17 cellular contexts compared by ENCODE assay signal in genomic region chr3:76646921-76647562, GRCh38.
A peak's percentile ranks its signal among the peaks of the same experiment; 100 is the strongest.
DNase-seq lines count a peak whose midpoint lies in the region; TF ChIP-seq lines count a peak whose summit lies in the region.
"Had no signal": no experiment of that assay in that cellular context is flagged by ENCODE, and none has a peak within 500 bp of the region (broad histone marks: within the 10 kb centered on the region; RNA-seq: fewer than 3 reads in every experiment).

No MANE protein-coding gene starts in this region.

- H3K27ac ChIP-seq in AG04450 (ENCODE audit: low read depth, low read length): no peak overlapping the region
- no peak overlapping the region for H3K27ac ChIP-seq in iPS DF 6.9 (ENCODE audit: low read length)
- H3K27ac ChIP-seq: esophagus muscularis mucosa, uterus had no signal

- no peak overlapping the region for H3K4me3 ChIP-seq in AG04450 (ENCODE audit: low read depth, low read length)
- no peak overlapping the region for H3K4me3 ChIP-seq in H7 (ENCODE audit: insufficient read depth, low read depth, low read length)
- no peak overlapping the region for H3K4me3 ChIP-seq in iPS DF 6.9 (ENCODE audit: low read length)
- H3K4me3 ChIP-seq: esophagus muscularis mucosa, uterus had no signal

- POLR2A ChIA-PET in AG04450 (lab: Yijun Ruan, JAX): no interaction called here

- no peak for DNase-seq in AG04450 (ENCODE audit: low read depth, low spot score)
- peak; percentile 16 for DNase-seq in H7
- peak; percentile 33 for DNase-seq in SK-MEL-5 (ENCODE audit: low read depth, low spot score)
- peak; percentile 54 for DNase-seq in iPS DF 6.9 (ENCODE audit: low read depth, low spot score)
- DNase-seq in nucleus accumbens (lab: John Stamatoyannopoulos, UW): no peak
- DNase-seq in hypothalamus (lab: John Stamatoyannopoulos, UW): no peak
- no peak for DNase-seq in NCI-H524 treated with DMSO at 0.1 percent for 48 hours (lab: John Stamatoyannopoulos, UW)
- no peak for DNase-seq in SK-N-DZ (ENCODE audit: low spot score)
- DNase-seq: caudate nucleus; MM.1S; naive B cell; NCI-H187 treated with DMSO at 0.1 percent for 48 hours; SIG-M5; small intestine; stimulated activated CD4-positive, alpha-beta T cell treated with anti-CD3 and anti-CD28 coated beads, Interleukin-4, amount 100 ng/mL, for 1 hour; uterus had no signal

- WGBS in iPS DF 6.9 (ENCODE audit: insufficient coverage, insufficient read length): no CpG with 5 or more reads among the region's 13 CpGs

- no peaks in the 10 kb centered on the region for H3K36me3 ChIP-seq in H7 (replicated peaks; ENCODE audit: control insufficient read depth, insufficient read depth, low read length)
- no peaks in the 10 kb centered on the region for H3K36me3 ChIP-seq in iPS DF 6.9 (ENCODE audit: control insufficient read depth, insufficient read depth, low read length)
- H3K36me3 ChIP-seq: esophagus muscularis mucosa, uterus had no signal

- H3K9me3 ChIP-seq in AG04450 (ENCODE audit: control insufficient read depth, insufficient read depth, low read length) (no peaks in the 10 kb centered on the region), iPS DF 6.9 (ENCODE audit: control insufficient read depth, insufficient read depth, low read length) (no peaks in the 10 kb centered on the region)
- H3K9me3 ChIP-seq: esophagus muscularis mucosa, uterus had no signal

- 0 out of 2 replicates have a peak, but pooled peaks have one; percentile 12 for TF ChIP-seq CTCF in AG04450 (IDR thresholded peaks at IDR 0.05; ENCODE audit: low read depth, low read length)

- H3K4me1 ChIP-seq in iPS DF 6.9 (ENCODE audit: control insufficient read depth, insufficient read depth, low read length): no peaks in the 10 kb centered on the region; the same call in 1 of the 2 replicates
- H3K4me1 ChIP-seq: esophagus muscularis mucosa, uterus had no signal

- CTCF ChIA-PET in AG04450 (lab: Charles Lee): no interaction called here

- no peaks in the 10 kb centered on the region for H3K27me3 ChIP-seq in AG04450 (ENCODE audit: control insufficient read depth, insufficient read depth, low read length)
- H3K27me3 ChIP-seq in H7 (ENCODE audit: control insufficient read depth, insufficient read depth, low read length): no peaks in the 10 kb centered on the region
- no peaks in the 10 kb centered on the region; the same call in 1 of the 2 replicates for H3K27me3 ChIP-seq in iPS DF 6.9 (ENCODE audit: control insufficient read depth, insufficient read depth, low read length)
- H3K27me3 ChIP-seq: esophagus muscularis mucosa, uterus had no signal

- in situ Hi-C loops in SK-MEL-5 (cut with HindIII; ENCODE audit: low pct_unique_long_range_greater_than_20kb, low sequenced_read_pairs): no loop called here

Comparison
In these comparisons a context has a peak if more than half of its experiments do, and no peak if none do; other contexts are left out.
1. DNase-seq: peak in H7 (single experiment), SK-MEL-5 (single experiment) and iPS DF 6.9 (single experiment); none in AG04450 (single experiment), nucleus accumbens (0 of 56), hypothalamus (0 of 51), NCI-H524 treated with DMSO at 0.1 percent for 48 hours (single experiment) and SK-N-DZ (single experiment).